22 cellular contexts compared by ENCODE assay signal in the genomic region with DNA sequence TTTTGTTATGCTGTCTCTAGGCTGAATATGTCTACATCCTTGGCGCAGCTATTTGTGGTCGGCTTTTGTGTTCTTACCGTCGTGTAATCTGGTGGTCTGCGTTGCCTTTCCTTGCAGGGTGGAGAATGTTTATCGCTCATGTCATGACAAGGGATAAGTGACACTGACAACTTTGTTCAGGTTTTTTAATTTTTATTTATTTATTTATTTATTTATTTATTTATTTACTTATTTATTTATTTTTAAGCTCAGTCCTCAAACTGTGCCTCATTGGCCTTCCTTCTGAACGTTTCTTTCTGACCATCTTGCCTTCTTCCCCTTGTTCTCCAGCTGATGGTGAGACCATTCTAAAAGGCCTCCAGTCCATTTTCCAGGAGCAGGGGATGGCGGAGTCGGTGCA. TPM values are rescaled to one million over a fixed set of nuclear protein-coding genes. Genes with fewer than 3 reads are reported as not detected.
DNase-seq lines count a peak whose midpoint lies in the region; ATAC-seq and TF ChIP-seq lines count a peak whose summit lies in the region.
"Had no signal": no experiment of that assay in that cellular context is flagged by ENCODE, and none has a peak within 500 bp of the region (broad histone marks: within the 10 kb centered on the region; RNA-seq: fewer than 3 reads in every experiment).

No MANE protein-coding gene starts in this region.

- H3K9me3 Mint-ChIP-seq in progenitor cell of endocrine pancreas (ENCODE audit: low read depth) = no peaks in the 10 kb centered on the region
- no peaks in the 10 kb centered on the region for H3K9me3 Mint-ChIP-seq in stimulated activated naive B cell treated with anti-CD40 and anti-IgM and Interleukin-4, amounts not matched to agents 10 μg/mL and 1 μg/mL and 100 μg/mL, for 72 hours
- H3K9me3 Mint-ChIP-seq: CD4-positive, alpha-beta T cell; CD8-positive, alpha-beta T cell had no signal

- no peak for ATAC-seq in T-helper 17 cell
- no peak for ATAC-seq in stimulated activated naive B cell treated with anti-CD40 and anti-IgM and Interleukin-4, amounts not matched to agents 10 μg/mL and 1 μg/mL and 100 μg/mL, for 72 hours (replicated peaks)
- ATAC-seq: CD8-positive, alpha-beta T cell; GM12878 had no signal

- no peaks in the 10 kb centered on the region for H3K27me3 Mint-ChIP-seq in T-helper 17 cell
- H3K27me3 Mint-ChIP-seq in progenitor cell of endocrine pancreas = no peaks in the 10 kb centered on the region
- peaks cover 0 to 4% of the 10 kb centered on the region in 2 donors for H3K27me3 Mint-ChIP-seq in stimulated activated naive B cell treated with anti-CD40 and anti-IgM and Interleukin-4, amounts not matched to agents 10 μg/mL and 1 μg/mL and 100 μg/mL, for 72 hours
- H3K27me3 Mint-ChIP-seq: B cell; CD4-positive, alpha-beta T cell had no signal

- TF ChIP-seq CTCF in HEK293 (tag by site-specific recombination; IDR thresholded peaks at IDR 0.05) = no peak
- TF ChIP-seq CTCF in progenitor cell of endocrine pancreas (IDR thresholded peaks at IDR 0.05; ENCODE audit: unreplicated experiment) = no peak
- no peak for TF ChIP-seq CTCF in colonic mucosa (IDR thresholded peaks at IDR 0.05)

- H3K36me3 ChIP-seq in HEK293 (ENCODE audit: control insufficient read depth in 2 of 2, insufficient read depth in 1 of 2, low read length in 2 of 2) (peaks cover 7 to 17% of the 10 kb centered on the region in 2 experiments; a peak in 2 of 3 replicates), colonic mucosa (no peaks in the 10 kb centered on the region)

- no peaks in the 10 kb centered on the region for H3K27me3 ChIP-seq in colonic mucosa
- H3K27me3 ChIP-seq: BLaER1 treated with 17β-estradiol and CSF1 and Interleukin-3, amounts not matched to agents 10 nM and 100 nM had no signal

- no peak overlapping the region for H3K4me3 Mint-ChIP-seq in T-helper 17 cell
- H3K4me3 Mint-ChIP-seq in progenitor cell of endocrine pancreas (ENCODE audit: low read depth) = no peak overlapping the region
- H3K4me3 Mint-ChIP-seq in stimulated activated naive B cell treated with anti-CD40 and anti-IgM and Interleukin-4, amounts not matched to agents 10 μg/mL and 1 μg/mL and 100 μg/mL, for 72 hours = no peak overlapping the region
- H3K4me3 Mint-ChIP-seq: B cell; CD4-positive, alpha-beta T cell; CD8-positive, alpha-beta T cell had no signal

- H3K4me1 Mint-ChIP-seq in T-helper 17 cell = peaks cover 5% of the 10 kb centered on the region
- H3K4me1 Mint-ChIP-seq in progenitor cell of endocrine pancreas (ENCODE audit: low read depth) = peaks cover 18% of the 10 kb centered on the region
- H3K4me1 Mint-ChIP-seq in stimulated activated naive B cell treated with anti-CD40 and anti-IgM and Interleukin-4, amounts not matched to agents 10 μg/mL and 1 μg/mL and 100 μg/mL, for 72 hours = peaks cover 4 to 5% of the 10 kb centered on the region in 2 donors

- H3K36me3 Mint-ChIP-seq in T-helper 17 cell (ENCODE audit: low read depth) (no peaks in the 10 kb centered on the region), progenitor cell of endocrine pancreas (ENCODE audit: insufficient read depth) (peaks cover 25% of the 10 kb centered on the region)
- peaks cover 14 to 22% of the 10 kb centered on the region in 2 donors for H3K36me3 Mint-ChIP-seq in stimulated activated naive B cell treated with anti-CD40 and anti-IgM and Interleukin-4, amounts not matched to agents 10 μg/mL and 1 μg/mL and 100 μg/mL, for 72 hours

- H3K27ac Mint-ChIP-seq in T-helper 17 cell (peak overlapping the region; percentile 37), progenitor cell of endocrine pancreas (peak overlapping the region; percentile 24)
- H3K27ac Mint-ChIP-seq in stimulated activated naive B cell treated with anti-CD40 and anti-IgM and Interleukin-4, amounts not matched to agents 10 μg/mL and 1 μg/mL and 100 μg/mL, for 72 hours = no peak overlapping the region
- H3K27ac Mint-ChIP-seq: B cell; CD4-positive, alpha-beta T cell; CD8-positive, alpha-beta T cell had no signal

- H3K27ac ChIP-seq in HEK293 (ENCODE audit: extremely low read depth, low read depth, low read length) (no peak overlapping the region), colonic mucosa (no peak overlapping the region)
- H3K27ac ChIP-seq: BLaER1 treated with 17β-estradiol and CSF1 and Interleukin-3, amounts not matched to agents 10 nM and 100 nM; C4-2B had no signal

- H3K9me3 ChIP-seq in HEK293 (ENCODE audit: control insufficient read depth, insufficient read depth, low read depth, low read length) (no peaks in the 10 kb centered on the region), T-helper 17 cell (ENCODE audit: control insufficient read depth, low read length, poor library complexity, severe bottlenecking) (no peaks in the 10 kb centered on the region), colonic mucosa (no peaks in the 10 kb centered on the region)
- H3K9me3 ChIP-seq: BLaER1 treated with 17β-estradiol and CSF1 and Interleukin-3, amounts not matched to agents 10 nM and 100 nM; Caco-2 had no signal

- CTCF ChIA-PET in HEK293 (lab: Yijun Ruan, JAX) = no interaction called here

- intact Hi-C loops in colonic mucosa (cut with DNase I) = no loop called here

- H3K4me3 ChIP-seq in HEK293 (ENCODE audit: low read depth, low read length) (no peak overlapping the region), colonic mucosa (no peak overlapping the region)
- H3K4me3 ChIP-seq: BLaER1 treated with 17β-estradiol and CSF1 and Interleukin-3, amounts not matched to agents 10 nM and 100 nM; GM12878 had no signal

- POLR2A ChIA-PET in HEK293 (lab: Yijun Ruan, JAX) = no interaction called here

- no peak for DNase-seq in T-helper 17 cell
- no peak for DNase-seq in progenitor cell of endocrine pancreas (ENCODE audit: low spot score, unreplicated experiment)
- DNase-seq in activated effector memory CD4-positive, alpha-beta T cell treated with anti-CD3 and anti-CD28 coated beads, Interleukin-2, amount 50 U/mL, for 16 hours = no peak
- no peak for DNase-seq in stimulated activated naive B cell treated with anti-CD40 and anti-IgM and Interleukin-4, amounts not matched to agents 10 μg/mL and 1 μg/mL and 100 μg/mL, for 72 hours
- DNase-seq in colonic mucosa = no peak
- DNase-seq: 8988T; AML-193; Caco-2; CD4-positive, alpha-beta T cell; CD8-positive, alpha-beta T cell; DMS 273 treated with DMSO at 0.1 percent for 48 hours; DMS153; DMS53; DMS79; DND-41; EL; GDM1 had no signal

- no peak overlapping the region for H3K9ac ChIP-seq in colonic mucosa (ENCODE audit: low read depth in 2 of 2, low read length in 2 of 2)
- H3K9ac ChIP-seq: BLaER1 treated with 17β-estradiol and CSF1 and Interleukin-3, amounts not matched to agents 10 nM and 100 nM had no signal

- H3K4me1 ChIP-seq in HEK293 (ENCODE audit: control insufficient read depth, insufficient read depth, low read length) (no peaks in the 10 kb centered on the region), colonic mucosa (no peaks in the 10 kb centered on the region)
- H3K4me1 ChIP-seq: BLaER1 treated with 17β-estradiol and CSF1 and Interleukin-3, amounts not matched to agents 10 nM and 100 nM; Caco-2 had no signal

TF ChIP-seq in HEK293, 187 proteins besides CTCF, POLR2A, EP300 and RAD21 (continues in another document):
- peak; percentile 59 for TF ChIP-seq ZBTB8A (tag by site-specific recombination; IDR thresholded peaks at IDR 0.05)
- TF ChIP-seq ZNF48 (tag by site-specific recombination; IDR thresholded peaks at IDR 0.05) = no peak
- TF ChIP-seq ZNF423 (tag by site-specific recombination; IDR thresholded peaks at IDR 0.05) = no peak
- TF ChIP-seq ZNF354C (tag by site-specific recombination; IDR thresholded peaks at IDR 0.05; ENCODE audit: borderline replicate concordance, low read depth) = no peak
- no peak for TF ChIP-seq ZBTB17 (tag by site-specific recombination; IDR thresholded peaks at IDR 0.05)
- no peak for TF ChIP-seq ZNF792 (tag by site-specific recombination; IDR thresholded peaks at IDR 0.05)
- no peak for TF ChIP-seq ZNF221 (tag by site-specific recombination; IDR thresholded peaks at IDR 0.05; ENCODE audit: borderline replicate concordance)
- no peak for TF ChIP-seq FEZF1 (tag by site-specific recombination; IDR thresholded peaks at IDR 0.05)
- no peak for TF ChIP-seq REPIN1 (tag by site-specific recombination; IDR thresholded peaks at IDR 0.05; ENCODE audit: low read depth)
- TF ChIP-seq ZNF138 (tag by site-specific recombination; IDR thresholded peaks at IDR 0.05; ENCODE audit: borderline replicate concordance) = no peak
- no peak for TF ChIP-seq ZNF10 (tag by site-specific recombination; IDR thresholded peaks at IDR 0.05)
- no peak for TF ChIP-seq RBAK (tag by site-specific recombination; IDR thresholded peaks at IDR 0.05)
- peak; percentile 75 for TF ChIP-seq ZNF510 (tag by site-specific recombination; IDR thresholded peaks at IDR 0.05; ENCODE audit: insufficient replicate concordance)
- TF ChIP-seq BCL11B (tag by site-specific recombination; IDR thresholded peaks at IDR 0.05; ENCODE audit: low read depth) = no peak
- no peak for TF ChIP-seq ZNF585B (tag by site-specific recombination; IDR thresholded peaks at IDR 0.05)
- no peak for TF ChIP-seq ZNF169 (tag by site-specific recombination; IDR thresholded peaks at IDR 0.05)
- TF ChIP-seq ZFP3 (tag by site-specific recombination; IDR thresholded peaks at IDR 0.05; ENCODE audit: low read depth) = no peak
- no peak for TF ChIP-seq PRDM1 (tag by site-specific recombination; IDR thresholded peaks at IDR 0.05)
- no peak for TF ChIP-seq GLIS1 (tag by site-specific recombination; IDR thresholded peaks at IDR 0.05)
- TF ChIP-seq IKZF3 (tag by site-specific recombination; IDR thresholded peaks at IDR 0.05) = no peak
- TF ChIP-seq ZNF16 (tag by site-specific recombination; IDR thresholded peaks at IDR 0.05; ENCODE audit: low read depth) = no peak
- TF ChIP-seq ZNF501 (tag by site-specific recombination; IDR thresholded peaks at IDR 0.05) = no peak

RNA-seq across cellular contexts. Expression of a gene that starts 26.4 kb away (rescaled TPM):
- total RNA-seq in T-helper 17 cell (10 to 100 TPM; 15.6 to 19.6 TPM), progenitor cell of endocrine pancreas (280 and 288 TPM in 2 replicates), colonic mucosa (100 to 1,000 TPM in 1 of 2 donors, 10 to 100 TPM in 1; 73.7 to 100 TPM)
